18 cellular contexts compared by ENCODE assay signal in the genomic region with DNA sequence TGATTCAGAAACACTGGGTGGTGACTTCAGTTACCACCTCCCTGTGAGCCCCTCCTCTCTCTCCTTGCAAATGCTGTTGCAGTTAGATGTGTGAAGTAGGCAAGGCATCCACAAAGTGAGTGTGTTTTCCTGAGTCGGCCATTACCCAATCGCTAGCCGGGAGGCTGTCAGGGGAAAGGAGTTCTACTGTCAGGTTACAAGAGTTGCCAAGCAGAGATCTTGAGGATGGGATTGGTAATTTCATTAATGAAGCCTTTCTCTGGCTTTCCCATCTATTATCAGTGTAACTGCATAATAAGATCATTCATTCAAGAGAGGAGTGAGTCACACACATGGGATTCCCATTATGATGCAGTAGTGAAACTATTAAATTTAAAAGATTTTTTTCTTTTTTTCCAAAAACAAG.
A peak's percentile ranks its signal among the peaks of the same experiment; 100 is the strongest.
DNase-seq lines count a peak whose midpoint lies in the region; ATAC-seq and TF ChIP-seq lines count a peak whose summit lies in the region.
"Had no signal": no experiment of that assay in that cellular context is flagged by ENCODE, and none has a peak within 500 bp of the region (broad histone marks: within the 10 kb centered on the region; RNA-seq: fewer than 3 reads in every experiment).

No MANE protein-coding gene starts in this region.

- H3K79me2 ChIP-seq in mesendoderm (ENCODE audit: control insufficient read depth, insufficient read depth, low read length), result no peaks in the 10 kb centered on the region
- H3K79me2 ChIP-seq: hepatocyte had no signal

- H3K9ac ChIP-seq in endodermal cell (ENCODE audit: extremely low read depth, low read length, poor library complexity, severe bottlenecking), result no peak overlapping the region
- no peak overlapping the region for H3K9ac ChIP-seq in mesendoderm (ENCODE audit: low read length)

- H3K4me2 ChIP-seq in mesendoderm (ENCODE audit: low read length), result no peak overlapping the region
- H3K4me2 ChIP-seq: hepatocyte had no signal

- no peak overlapping the region for H2AK5ac ChIP-seq in mesendoderm (ENCODE audit: low read length)

- no peak overlapping the region for H4K8ac ChIP-seq in mesendoderm (ENCODE audit: low read depth, low read length)

- H3K4me3 Mint-ChIP-seq in endodermal cell (no peak overlapping the region), mesothelial cell of epicardium (no peak overlapping the region), immature natural killer cell (no peak overlapping the region)
- H3K4me3 Mint-ChIP-seq: activated CD4-positive, alpha-beta memory T cell treated with anti-CD3 and anti-CD28 coated beads, Interleukin-2, amount 10 ng/mL, durations not matched to agents 7 days and 5 days; activated T-cell treated with anti-CD3 and anti-CD28 coated beads, Interleukin-2, amount 50 U/mL, for 72 hours; type B pancreatic cell had no signal

- H3K56ac ChIP-seq in mesendoderm (ENCODE audit: low read length), result no peak overlapping the region

- WGBS in endodermal cell (ENCODE audit: insufficient coverage in 1 of 2, insufficient read length in 1 of 2), 2 experiments, result 85 to 96% methylated on average over 3 of the region's 3 CpGs
- WGBS in mesendoderm (ENCODE audit: extremely low coverage, insufficient coverage, low lambda C conversion rate), result no CpG with 5 or more reads among the region's 3 CpGs

- H3K79me1 ChIP-seq in mesendoderm (ENCODE audit: low read length), result no peaks in the 10 kb centered on the region

- H3K18ac ChIP-seq in mesendoderm (ENCODE audit: low read length), result no peak overlapping the region

- no peak overlapping the region for H2BK5ac ChIP-seq in mesendoderm (ENCODE audit: low read length)

- H2BK120ac ChIP-seq in mesendoderm (ENCODE audit: low read depth, low read length), result no peak overlapping the region

- no peak overlapping the region for H3K23ac ChIP-seq in mesendoderm (ENCODE audit: low read length)

- H3K4me1 Mint-ChIP-seq in endodermal cell, result peaks cover 9% of the 10 kb centered on the region
- no peaks in the 10 kb centered on the region for H3K4me1 Mint-ChIP-seq in mesothelial cell of epicardium
- H3K4me1 Mint-ChIP-seq in immature natural killer cell, result no peaks in the 10 kb centered on the region

- H3K9me3 ChIP-seq in RWPE2 (ENCODE audit: severe bottlenecking), result no peaks in the 10 kb centered on the region
- H3K9me3 ChIP-seq in endodermal cell (ENCODE audit: control insufficient read depth, low read length), result no peaks in the 10 kb centered on the region
- H3K9me3 ChIP-seq: spleen had no signal

- no peaks in the 10 kb centered on the region for H3K36me3 ChIP-seq in RWPE2 (ENCODE audit: low read depth)
- H3K36me3 ChIP-seq in endodermal cell (ENCODE audit: control insufficient read depth, insufficient read depth, low read length), result no peaks in the 10 kb centered on the region
- no peaks in the 10 kb centered on the region for H3K36me3 ChIP-seq in mesendoderm (ENCODE audit: control insufficient read depth, insufficient read depth, low read length)
- H3K36me3 ChIP-seq: spleen had no signal

- H3K4me3 ChIP-seq in RWPE2 (ENCODE audit: severe bottlenecking) (no peak overlapping the region), endodermal cell (ENCODE audit: low read length) (no peak overlapping the region), mesendoderm (ENCODE audit: low read length) (no peak overlapping the region)
- H3K4me3 ChIP-seq: hepatocyte, spleen had no signal

- H3K27ac Mint-ChIP-seq in endodermal cell, result no peak overlapping the region
- no peak overlapping the region for H3K27ac Mint-ChIP-seq in mesothelial cell of epicardium
- H3K27ac Mint-ChIP-seq in immature natural killer cell, result no peak overlapping the region
- H3K27ac Mint-ChIP-seq: activated CD4-positive, alpha-beta memory T cell treated with anti-CD3 and anti-CD28 coated beads, Interleukin-2, amount 10 ng/mL, durations not matched to agents 7 days and 5 days; activated T-cell treated with anti-CD3 and anti-CD28 coated beads, Interleukin-2, amount 50 U/mL, for 72 hours; type B pancreatic cell had no signal

- no peaks in the 10 kb centered on the region for H3K27me3 ChIP-seq in RWPE2 (ENCODE audit: insufficient read depth, poor library complexity, severe bottlenecking)
- no peaks in the 10 kb centered on the region for H3K27me3 ChIP-seq in endodermal cell (ENCODE audit: control insufficient read depth, insufficient read depth, low read length, poor library complexity, severe bottlenecking)
- no peaks in the 10 kb centered on the region for H3K27me3 ChIP-seq in mesendoderm (ENCODE audit: insufficient read depth, low read length, poor library complexity)
- H3K27me3 ChIP-seq: hepatocyte, spleen had no signal

- peak; percentile 17; the same call in 1 of the 3 replicates for ATAC-seq in RWPE2 (ENCODE audit: low read depth)
- no peak for ATAC-seq in HG03520 (IDR thresholded peaks at IDR 0.05; ENCODE audit: unreplicated experiment)
- ATAC-seq: left colon; stimulated activated naive CD8-positive, alpha-beta T cell treated with anti-CD3 and anti-CD28 coated beads, Interleukin-15, Interleukin-2, amounts not matched to agents 100 U/mL and 50 U/mL, for 24 hours had no signal

- no peak overlapping the region for H3K4ac ChIP-seq in mesendoderm (ENCODE audit: low read depth, low read length)

- no peaks in the 10 kb centered on the region for H3K9me3 Mint-ChIP-seq in endodermal cell
- H3K9me3 Mint-ChIP-seq in mesothelial cell of epicardium, result no peaks in the 10 kb centered on the region
- H3K9me3 Mint-ChIP-seq in immature natural killer cell, result no peaks in the 10 kb centered on the region
- H3K9me3 Mint-ChIP-seq: activated CD4-positive, alpha-beta memory T cell treated with anti-CD3 and anti-CD28 coated beads, Interleukin-2, amount 10 ng/mL, durations not matched to agents 7 days and 5 days; activated T-cell treated with anti-CD3 and anti-CD28 coated beads, Interleukin-2, amount 50 U/mL, for 72 hours; type B pancreatic cell had no signal

- DNase-seq in ELR (ENCODE audit: low read depth) (peak; percentile 43), RWPE2 (ENCODE audit: low spot score) (no peak), endodermal cell (peak; percentile 74), mesendoderm (peak; percentile 76), mesothelial cell of epicardium (ENCODE audit: low spot score in 2 of 2, unreplicated experiment in 2 of 2) (no peak), immature natural killer cell (no peak)
- DNase-seq in activated CD4-positive, alpha-beta T cell treated with anti-CD3 and anti-CD28 coated beads, Interleukin-2, amount 50 U/mL, for 48 hours, result no peak
- DNase-seq: activated CD4-positive, alpha-beta memory T cell treated with anti-CD3 and anti-CD28 coated beads, Interleukin-2, amount 10 ng/mL, durations not matched to agents 7 days and 5 days; activated T-cell treated with anti-CD3 and anti-CD28 coated beads, Interleukin-2, amount 50 U/mL, for 72 hours; DMS53; left colon; NCI-H748 treated with DMSO at 0.1 percent for 48 hours; spleen; stimulated activated naive CD8-positive, alpha-beta T cell treated with anti-CD3 and anti-CD28 coated beads, Interleukin-15, Interleukin-2, amounts not matched to agents 100 U/mL and 50 U/mL, for 24 hours had no signal

- H3K36me3 Mint-ChIP-seq in endodermal cell (ENCODE audit: low read depth), result peaks cover 5% of the 10 kb centered on the region
- no peaks in the 10 kb centered on the region for H3K36me3 Mint-ChIP-seq in mesothelial cell of epicardium
- no peaks in the 10 kb centered on the region for H3K36me3 Mint-ChIP-seq in immature natural killer cell
- H3K36me3 Mint-ChIP-seq: type B pancreatic cell had no signal

- TF ChIP-seq CTCF in RWPE2 (IDR thresholded peaks at IDR 0.05; ENCODE audit: poor library complexity, severe bottlenecking), result no peak
- TF ChIP-seq CTCF in endodermal cell (conservative IDR thresholded peaks at IDR 0.05), result no peak
- no peak for TF ChIP-seq CTCF in mesothelial cell of epicardium (IDR thresholded peaks at IDR 0.05; ENCODE audit: unreplicated experiment)

- no peaks in the 10 kb centered on the region for H3K27me3 Mint-ChIP-seq in endodermal cell (ENCODE audit: insufficient read depth)
- H3K27me3 Mint-ChIP-seq in mesothelial cell of epicardium (ENCODE audit: low read depth), result no peaks in the 10 kb centered on the region
- peaks cover 3 to 10% (median 8%) of the 10 kb centered on the region in 3 donors for H3K27me3 Mint-ChIP-seq in immature natural killer cell (ENCODE audit: low read depth in 3 of 3)
- H3K27me3 Mint-ChIP-seq: activated CD4-positive, alpha-beta memory T cell treated with anti-CD3 and anti-CD28 coated beads, Interleukin-2, amount 10 ng/mL, durations not matched to agents 7 days and 5 days; type B pancreatic cell had no signal

- H3K4me1 ChIP-seq in RWPE2 (ENCODE audit: insufficient read depth, poor library complexity, severe bottlenecking) (no peaks in the 10 kb centered on the region), endodermal cell (ENCODE audit: control insufficient read depth, insufficient read depth, low read length) (no peaks in the 10 kb centered on the region), mesendoderm (ENCODE audit: control insufficient read depth, low read depth, low read length) (peaks cover 2% of the 10 kb centered on the region)
- H3K4me1 ChIP-seq: spleen had no signal

- H2BK15ac ChIP-seq in mesendoderm (replicated peaks; ENCODE audit: low read depth), result no peak overlapping the region

- no peak overlapping the region for H3K27ac ChIP-seq in RWPE2 (ENCODE audit: poor library complexity, severe bottlenecking)
- no peak overlapping the region for H3K27ac ChIP-seq in endodermal cell (ENCODE audit: low read depth, low read length)
- H3K27ac ChIP-seq in mesendoderm (ENCODE audit: low read depth, low read length), result no peak overlapping the region
- H3K27ac ChIP-seq: C4-2B, hepatocyte, spleen had no signal

- no peak overlapping the region for H4K5ac ChIP-seq in mesendoderm (ENCODE audit: low read length)

Comparison
In these comparisons a context has a peak if more than half of its experiments do, and no peak if none do; other contexts are left out.
1. DNase-seq: peak in ELR (single experiment), endodermal cell (single experiment) and mesendoderm (single experiment); none in RWPE2 (single experiment), mesothelial cell of epicardium (0 of 2), immature natural killer cell (0 of 3) and activated CD4-positive, alpha-beta T cell treated with anti-CD3 and anti-CD28 coated beads, Interleukin-2, amount 50 U/mL, for 48 hours (0 of 2).